ENCODE assay signal across 21 cellular contexts in genomic region chr15:101025116-101025885, GRCh38.
DNase-seq lines count a peak whose midpoint lies in the region; ATAC-seq, FAIRE-seq and TF ChIP-seq lines count a peak whose summit lies in the region.
"Had no signal": no experiment of that assay in that cellular context is flagged by ENCODE, and none has a peak within 500 bp of the region (broad histone marks: within the 10 kb centered on the region; RNA-seq: fewer than 3 reads in every experiment).

No MANE protein-coding gene starts in this region.

- no peak overlapping the region for H3K27ac Mint-ChIP-seq in osteocyte (ENCODE audit: unreplicated experiment)
- H3K27ac Mint-ChIP-seq: activated CD8-positive, alpha-beta T cell treated with anti-CD3 and anti-CD28 coated beads, Interleukin-2, amount 10 ng/mL, durations not matched to agents 7 days and 5 days; activated naive CD8-positive, alpha-beta T cell treated with anti-CD3 and anti-CD28 coated beads, Interleukin-2, amount 50 U/mL, for 24 hours; dendritic cell treated with granulocyte-macrophage colony-stimulating factor and Interleukin-4, amounts not matched to agents 40 ng/mL and 50 ng/mL, for 4 days had no signal

- peaks cover 13% of the 10 kb centered on the region for H3K36me3 Mint-ChIP-seq in osteocyte (ENCODE audit: unreplicated experiment)
- H3K36me3 Mint-ChIP-seq: neural progenitor cell had no signal

- no peak overlapping the region for H3K27ac ChIP-seq in colonic mucosa
- H3K27ac ChIP-seq in vagina, result peak overlapping the region; percentile 80
- H3K27ac ChIP-seq: neural progenitor cell, thyroid gland had no signal

- H3K4me1 ChIP-seq in colonic mucosa, result no peaks in the 10 kb centered on the region
- H3K4me1 ChIP-seq in vagina, result peaks cover 15% of the 10 kb centered on the region
- H3K4me1 ChIP-seq: neural progenitor cell, thyroid gland had no signal

- ATAC-seq in left ventricle myocardium superior (no peak), GM21447 (IDR thresholded peaks at IDR 0.05; ENCODE audit: unreplicated experiment) (no peak)
- ATAC-seq: activated CD8-positive, alpha-beta T cell treated with anti-CD3 and anti-CD28 coated beads, Interleukin-2, amount 10 ng/mL, durations not matched to agents 7 days and 5 days; activated naive CD8-positive, alpha-beta T cell treated with anti-CD3 and anti-CD28 coated beads, Interleukin-2, amount 50 U/mL, for 24 hours had no signal

- DNase-seq in cardiac septum (ENCODE audit: low spot score) (peak; percentile 53), left ventricle myocardium superior (no peak), colonic mucosa (peak; percentile 8), osteocyte (ENCODE audit: extremely low spot score, unreplicated experiment) (peak; percentile 25), vagina (ENCODE audit: extremely low spot score in 2 of 2) (peak; percentile 62 to 82), Ammon's horn (ENCODE audit: low spot score) (no peak), HTR-8/SVneo (ENCODE audit: insufficient read length, low spot score) (no peak)
- DNase-seq: activated naive CD8-positive, alpha-beta T cell treated with anti-CD3 and anti-CD28 coated beads, Interleukin-2, amount 50 U/mL, for 24 hours; C1 segment of cervical spinal cord; DMS 273 treated with DMSO at 0.1 percent for 48 hours; foreskin fibroblast; GF-D8; NCI-H1436 treated with DMSO at 0.1 percent for 48 hours; NCI-H2171 treated with DMSO at 0.1 percent for 48 hours; retina; thyroid gland had no signal

- FAIRE-seq in HTR-8/SVneo (lab: Jason Lieb, UNC), result no peak
- FAIRE-seq: kidney had no signal

- H3K4me3 Mint-ChIP-seq in osteocyte (ENCODE audit: unreplicated experiment), result no peak overlapping the region
- H3K4me3 Mint-ChIP-seq: activated CD8-positive, alpha-beta T cell treated with anti-CD3 and anti-CD28 coated beads, Interleukin-2, amount 10 ng/mL, durations not matched to agents 7 days and 5 days; activated naive CD8-positive, alpha-beta T cell treated with anti-CD3 and anti-CD28 coated beads, Interleukin-2, amount 50 U/mL, for 24 hours; dendritic cell treated with granulocyte-macrophage colony-stimulating factor and Interleukin-4, amounts not matched to agents 40 ng/mL and 50 ng/mL, for 4 days; neural progenitor cell had no signal

- H3K4me1 Mint-ChIP-seq in osteocyte (ENCODE audit: unreplicated experiment), result peaks cover 3% of the 10 kb centered on the region
- H3K4me1 Mint-ChIP-seq: activated naive CD8-positive, alpha-beta T cell treated with anti-CD3 and anti-CD28 coated beads, Interleukin-2, amount 50 U/mL, for 24 hours had no signal

- no peak overlapping the region for H3K4me3 ChIP-seq in colonic mucosa
- no peak overlapping the region for H3K4me3 ChIP-seq in vagina
- H3K4me3 ChIP-seq: neural progenitor cell, thyroid gland had no signal

- H3K27me3 ChIP-seq in colonic mucosa, result no peaks in the 10 kb centered on the region
- H3K27me3 ChIP-seq in vagina, result no peaks in the 10 kb centered on the region
- H3K27me3 ChIP-seq: neural progenitor cell, thyroid gland had no signal

- TF ChIP-seq POLR2A in vagina (IDR thresholded peaks at IDR 0.05), result no peak

- H3K36me3 ChIP-seq in colonic mucosa, result no peaks in the 10 kb centered on the region
- peaks cover 0 to 2% of the 10 kb centered on the region in 2 donors for H3K36me3 ChIP-seq in vagina
- H3K36me3 ChIP-seq: neural progenitor cell, thyroid gland had no signal

- H3K27me3 Mint-ChIP-seq in osteocyte (ENCODE audit: unreplicated experiment), result no peaks in the 10 kb centered on the region
- H3K27me3 Mint-ChIP-seq: activated naive CD8-positive, alpha-beta T cell treated with anti-CD3 and anti-CD28 coated beads, Interleukin-2, amount 50 U/mL, for 24 hours had no signal

- intact Hi-C loops in cardiac septum (cut with DNase I), result no loop called here
- intact Hi-C loops in left ventricle myocardium superior (cut with micrococcal nuclease), result no loop called here
- intact Hi-C loops in colonic mucosa (cut with DNase I), result no loop called here
- intact Hi-C loops in vagina (cut with DNase I), result no loop called here

- TF ChIP-seq CTCF in colonic mucosa (IDR thresholded peaks at IDR 0.05) (no peak), osteocyte (IDR thresholded peaks at IDR 0.05) (no peak), vagina (IDR thresholded peaks at IDR 0.05) (no peak)

- no peak overlapping the region for H3K9ac ChIP-seq in colonic mucosa (ENCODE audit: low read depth in 2 of 2, low read length in 2 of 2)
- H3K9ac ChIP-seq: neural progenitor cell had no signal

- no peaks in the 10 kb centered on the region for H3K9me3 Mint-ChIP-seq in osteocyte (ENCODE audit: unreplicated experiment)
- H3K9me3 Mint-ChIP-seq: activated naive CD8-positive, alpha-beta T cell treated with anti-CD3 and anti-CD28 coated beads, Interleukin-2, amount 50 U/mL, for 24 hours; dendritic cell treated with granulocyte-macrophage colony-stimulating factor and Interleukin-4, amounts not matched to agents 40 ng/mL and 50 ng/mL, for 4 days had no signal

- H3K9me3 ChIP-seq in colonic mucosa, result no peaks in the 10 kb centered on the region
- H3K9me3 ChIP-seq in vagina, result no peaks in the 10 kb centered on the region
- H3K9me3 ChIP-seq: thyroid gland had no signal

Comparison
In these comparisons a context has a peak if more than half of its experiments do, and no peak if none do; other contexts are left out.
1. DNase-seq: peak in cardiac septum (single experiment), colonic mucosa (single experiment), osteocyte (single experiment) and vagina (2 of 2); none in left ventricle myocardium superior (single experiment), Ammon's horn (single experiment) and HTR-8/SVneo (single experiment).